Comparison of ENCODE assay signal across 8 cellular contexts in genomic region chr11:19071255-19071654, GRCh38. TPM values are rescaled to one million over a fixed set of nuclear protein-coding genes. Genes with fewer than 3 reads are reported as not detected.
DNase-seq lines count a peak whose midpoint lies in the region; ATAC-seq, FAIRE-seq and TF ChIP-seq lines count a peak whose summit lies in the region.

No MANE protein-coding gene starts in this region.

- TF ChIP-seq POLR2A in HepG2 (IDR thresholded peaks at IDR 0.05; ENCODE audit: insufficient read depth in 1 of 2, low read depth in 2 of 2, low read length in 2 of 2) = no peak

- H3K4me1 ChIP-seq in HepG2 (ENCODE audit: insufficient read depth, low read length) = no peaks in the 10 kb centered on the region

- TF ChIP-seq CTCF in chondrocyte (IDR thresholded peaks at IDR 0.05) = peak; percentile 99
- peak; percentile 97 for TF ChIP-seq CTCF in HepG2 (CRISPR knock-in tag; IDR thresholded peaks at IDR 0.05)

- ATAC-seq in GM18907 (IDR thresholded peaks at IDR 0.05; ENCODE audit: unreplicated experiment) = peak; percentile 95
- peak; percentile 93 for ATAC-seq in HG03159 (IDR thresholded peaks at IDR 0.05; ENCODE audit: unreplicated experiment)
- peak; percentile 93 for ATAC-seq in HepG2

- in situ Hi-C loops in HepG2 (cut with HindIII; ENCODE audit: extremely low pct_ligation_motif_present, low pct_unique_long_range_greater_than_20kb) = loop anchor here (5.0 to 10.0 kb wide), 3 partner anchors 486 to 834 kb away; no protein-coding TSS in a partner anchor

- POLR2A ChIA-PET in HepG2 (lab: Yijun Ruan, JAX) = no interaction called here

- peaks cover 5% of the 10 kb centered on the region for H3K4me1 Mint-ChIP-seq in chondrocyte (ENCODE audit: low read depth)

- peak; percentile 89 for FAIRE-seq in HepG2 (lab: Jason Lieb, UNC)

- H3K36me3 ChIP-seq in HepG2 (replicated peaks in 1 of 2; ENCODE audit: control insufficient read depth in 1 of 2, insufficient read depth in 2 of 2, low read length in 2 of 2) = no peaks in the 10 kb centered on the region

- H3K27me3 ChIP-seq in HepG2 (ENCODE audit: control insufficient read depth in 1 of 2, insufficient read depth in 2 of 2, low read length in 2 of 2) = peaks cover 2 to 19% of the 10 kb centered on the region in 2 experiments; a peak in 3 of 5 replicates

- DNase-seq in AML-193 (lab: John Stamatoyannopoulos, UW) (peak; percentile 65 to 79), NCI-H226 (peak; percentile 74), chondrocyte (ENCODE audit: low spot score) (no peak), HepG2 (ENCODE audit: low spot score) (peak; percentile 78)
- peak in 3 of 4 experiments; percentile 3 to 13 (median 9) for DNase-seq in activated CD4-positive, CD25-positive, alpha-beta regulatory T cell (lab: John Stamatoyannopoulos, UW)
- peak; percentile 2 to 28 (median 9) for DNase-seq in stimulated activated CD4-positive, alpha-beta T cell treated with anti-CD3 and anti-CD28 coated beads, TNF-alpha, amount 100 ng/mL, for 1 hour (ENCODE audit: low read depth in 3 of 3, low spot score in 1 of 3)

- peak overlapping the region; percentile 65 for H3K4me3 Mint-ChIP-seq in chondrocyte (ENCODE audit: unreplicated experiment)

- H3K36me3 Mint-ChIP-seq in chondrocyte (ENCODE audit: low read depth) = no peaks in the 10 kb centered on the region

- no TSS peak for BruUV-seq in HepG2 (replicated peaks; lab: Mats Ljungman, UMichigan)

- TF ChIP-seq EP300 in HepG2 (IDR thresholded peaks at IDR 0.05; ENCODE audit: low read depth in 2 of 2, low read length in 2 of 2) (no peak), HepG2 (CRISPR knock-in tag; IDR thresholded peaks at IDR 0.05; ENCODE audit: borderline replicate concordance) (no peak)

- CTCF ChIA-PET in HepG2 (lab: Yijun Ruan, JAX; ENCODE audit: low intra/inter-chr PET ratio, low total read pairs) = interaction anchor here (0.6 to 1.9 kb wide), 8 partner anchors 10 to 672 kb away, joined by 3 to 16 read pairs (median 4); partner anchors contain the start of gene ZDHHC13

- TF ChIP-seq RAD21 in HepG2 (CRISPR knock-in tag; IDR thresholded peaks at IDR 0.05) = peak; percentile 80

- WGBS in HepG2 (ENCODE audit: low lambda C conversion rate) = 2% methylated on average over 11 of the region's 11 CpGs

- H3K79me2 ChIP-seq in HepG2 (ENCODE audit: insufficient read depth, low read length) = no peaks in the 10 kb centered on the region

- H4K20me1 ChIP-seq in HepG2 (ENCODE audit: insufficient read depth, low read length) = no peaks in the 10 kb centered on the region

- H3K9ac ChIP-seq in HepG2 (ENCODE audit: insufficient read depth, low read depth, low read length) = no peak overlapping the region

- no peak overlapping the region for H2AFZ ChIP-seq in HepG2 (ENCODE audit: low read length)

- intact Hi-C loops in HepG2 (cut with micrococcal nuclease; ENCODE audit: unreplicated experiment) = loop anchor here (1.0 to 10.0 kb wide), 6 partner anchors 46 to 832 kb away; partner anchors contain the start of gene ZDHHC13

- no peak overlapping the region for H3K27ac ChIP-seq in HepG2 (ENCODE audit: extremely low read length, insufficient read depth, low read length)

- H3K9me3 Mint-ChIP-seq in chondrocyte (ENCODE audit: low read depth) = peaks cover 6% of the 10 kb centered on the region

- no peak overlapping the region for H3K27ac Mint-ChIP-seq in chondrocyte (ENCODE audit: unreplicated experiment)

- H3K4me3 ChIP-seq in HepG2 (replicated peaks in 1 of 3; ENCODE audit: insufficient read depth in 1 of 3, low read depth in 2 of 3, low read length in 3 of 3) = peak overlapping the region in 1 of 3 experiments; percentile 16; a peak in 1 of 6 replicates

- no peaks in the 10 kb centered on the region for H3K9me3 ChIP-seq in HepG2 (ENCODE audit: low read length)

- H3K27me3 Mint-ChIP-seq in chondrocyte (ENCODE audit: low read depth) = peaks cover 41% of the 10 kb centered on the region

- peak overlapping the region; percentile 63 for H3K4me2 ChIP-seq in HepG2 (ENCODE audit: low read depth, low read length)

TF ChIP-seq in HepG2, 621 proteins besides CTCF, POLR2A, EP300 and RAD21 (continues in another document):
- TF ChIP-seq ZFP36 (IDR thresholded peaks at IDR 0.05; ENCODE audit: borderline replicate concordance, low read depth, low read length, partially characterized antibody) (no peak), SNAPC5 (CRISPR knock-in tag; IDR thresholded peaks at IDR 0.05; ENCODE audit: borderline replicate concordance) (0 out of 2 replicates have a peak, but pooled peaks have one; percentile 19), LCORL (IDR thresholded peaks at IDR 0.05) (no peak), LCORL (CRISPR knock-in tag; IDR thresholded peaks at IDR 0.05) (peak; percentile 35; the same call in 1 of the 2 replicates)

RNA-seq across cellular contexts. Expression of gene MRGPRX2, which starts 10.7 kb away (rescaled TPM):
- total RNA-seq in chondrocyte (not detected in 3 replicates), HepG2 (2016; rRNA removed; fragmentation: Illumina TruSeq; extraction: Trizol) (not detected in 2 replicates)
- not detected in 2 replicates for total RNA-seq in HepG2 (2016; cell fraction: cytosol; rRNA removed; fragmentation: Illumina TruSeq; extraction: Trizol; ENCODE audit: low read depth)
- not detected in 2 replicates for total RNA-seq in HepG2 (2016; cell fraction: insoluble cytoplasmic fraction; rRNA removed; fragmentation: Illumina TruSeq; extraction: Trizol)
- not detected in 2 replicates for total RNA-seq in HepG2 (2016; cell fraction: membrane; rRNA removed; fragmentation: Illumina TruSeq; extraction: Trizol)
- total RNA-seq in HepG2 (2016; cell fraction: nucleus; rRNA removed; fragmentation: Illumina TruSeq; extraction: Trizol) = not detected in 2 replicates
- polyA plus RNA-seq in HepG2 (2011; rRNA removed) = not detected in 2 replicates
- polyA plus RNA-seq in HepG2 (2011; cell fraction: cytosol; rRNA removed) = not detected in 2 replicates
- polyA plus RNA-seq in HepG2 (2011; cell fraction: nucleus; rRNA removed) = not detected in 2 replicates
- polyA plus RNA-seq in HepG2 (2012) = not detected in 2 replicates
- not detected in 2 replicates for polyA plus RNA-seq in HepG2 (2016; cell fraction: cytosol; fragmentation: Illumina TruSeq; extraction: Trizol; ENCODE audit: low read depth)
- polyA plus RNA-seq in HepG2 (2016; cell fraction: insoluble cytoplasmic fraction; fragmentation: Illumina TruSeq; extraction: Trizol; ENCODE audit: low read depth) = not detected in 2 replicates
- polyA plus RNA-seq in HepG2 (2016; cell fraction: membrane; fragmentation: Illumina TruSeq; extraction: Trizol; ENCODE audit: low read depth) = not detected in 2 replicates
- not detected in 2 replicates for polyA plus RNA-seq in HepG2 (2016; cell fraction: nucleus; fragmentation: Illumina TruSeq; extraction: Trizol; ENCODE audit: insufficient read depth, low read depth)
- not detected in 2 replicates for polyA minus RNA-seq in HepG2 (2011; rRNA and poly(A)+ RNA removed; ENCODE audit: low replicate concordance)
- not detected in 2 replicates for polyA minus RNA-seq in HepG2 (2011; cell fraction: cytosol; rRNA and poly(A)+ RNA removed)
- not detected in 2 replicates for polyA minus RNA-seq in HepG2 (2011; cell fraction: nucleus; rRNA and poly(A)+ RNA removed)

RNA-seq across cellular contexts. Expression of gene ZDHHC13, which starts 45.7 kb away (rescaled TPM):
- total RNA-seq in chondrocyte (8.1 to 10.3 TPM (median 9.9 TPM) in 3 replicates), HepG2 (2016; rRNA removed; fragmentation: Illumina TruSeq; extraction: Trizol) (9.4 and 11.8 TPM in 2 replicates)
- 3.7 and 4.1 TPM in 2 replicates for total RNA-seq in HepG2 (2016; cell fraction: cytosol; rRNA removed; fragmentation: Illumina TruSeq; extraction: Trizol; ENCODE audit: low read depth)
- total RNA-seq in HepG2 (2016; cell fraction: insoluble cytoplasmic fraction; rRNA removed; fragmentation: Illumina TruSeq; extraction: Trizol) = 8.8 and 12.5 TPM in 2 replicates
- total RNA-seq in HepG2 (2016; cell fraction: membrane; rRNA removed; fragmentation: Illumina TruSeq; extraction: Trizol) = 8.2 and 9.1 TPM in 2 replicates
- 18.3 and 19.2 TPM in 2 replicates for total RNA-seq in HepG2 (2016; cell fraction: nucleus; rRNA removed; fragmentation: Illumina TruSeq; extraction: Trizol)
- 8.3 and 10.9 TPM in 2 replicates for polyA plus RNA-seq in HepG2 (2011; rRNA removed)
- polyA plus RNA-seq in HepG2 (2011; cell fraction: cytosol; rRNA removed) = 3.9 and 5.9 TPM in 2 replicates
- 10.2 and 10.4 TPM in 2 replicates for polyA plus RNA-seq in HepG2 (2011; cell fraction: nucleus; rRNA removed)
- polyA plus RNA-seq in HepG2 (2012) = 4.9 and 5.7 TPM in 2 replicates
- polyA plus RNA-seq in HepG2 (2016; cell fraction: cytosol; fragmentation: Illumina TruSeq; extraction: Trizol; ENCODE audit: low read depth) = 2.3 and 3.1 TPM in 2 replicates
- polyA plus RNA-seq in HepG2 (2016; cell fraction: insoluble cytoplasmic fraction; fragmentation: Illumina TruSeq; extraction: Trizol; ENCODE audit: low read depth) = 6.7 and 8.1 TPM in 2 replicates
- polyA plus RNA-seq in HepG2 (2016; cell fraction: membrane; fragmentation: Illumina TruSeq; extraction: Trizol; ENCODE audit: low read depth) = 5.6 and 5.8 TPM in 2 replicates
- 22.2 and 23.1 TPM in 2 replicates for polyA plus RNA-seq in HepG2 (2016; cell fraction: nucleus; fragmentation: Illumina TruSeq; extraction: Trizol; ENCODE audit: insufficient read depth, low read depth)
- polyA minus RNA-seq in HepG2 (2011; rRNA and poly(A)+ RNA removed; ENCODE audit: low replicate concordance) = 6.5 and 19.4 TPM in 2 replicates
- polyA minus RNA-seq in HepG2 (2011; cell fraction: cytosol; rRNA and poly(A)+ RNA removed) = 3.4 and 4.4 TPM in 2 replicates
- polyA minus RNA-seq in HepG2 (2011; cell fraction: nucleus; rRNA and poly(A)+ RNA removed) = 18.3 and 18.5 TPM in 2 replicates
